ENCODE assay signal across 9 cellular contexts in the genomic region with DNA sequence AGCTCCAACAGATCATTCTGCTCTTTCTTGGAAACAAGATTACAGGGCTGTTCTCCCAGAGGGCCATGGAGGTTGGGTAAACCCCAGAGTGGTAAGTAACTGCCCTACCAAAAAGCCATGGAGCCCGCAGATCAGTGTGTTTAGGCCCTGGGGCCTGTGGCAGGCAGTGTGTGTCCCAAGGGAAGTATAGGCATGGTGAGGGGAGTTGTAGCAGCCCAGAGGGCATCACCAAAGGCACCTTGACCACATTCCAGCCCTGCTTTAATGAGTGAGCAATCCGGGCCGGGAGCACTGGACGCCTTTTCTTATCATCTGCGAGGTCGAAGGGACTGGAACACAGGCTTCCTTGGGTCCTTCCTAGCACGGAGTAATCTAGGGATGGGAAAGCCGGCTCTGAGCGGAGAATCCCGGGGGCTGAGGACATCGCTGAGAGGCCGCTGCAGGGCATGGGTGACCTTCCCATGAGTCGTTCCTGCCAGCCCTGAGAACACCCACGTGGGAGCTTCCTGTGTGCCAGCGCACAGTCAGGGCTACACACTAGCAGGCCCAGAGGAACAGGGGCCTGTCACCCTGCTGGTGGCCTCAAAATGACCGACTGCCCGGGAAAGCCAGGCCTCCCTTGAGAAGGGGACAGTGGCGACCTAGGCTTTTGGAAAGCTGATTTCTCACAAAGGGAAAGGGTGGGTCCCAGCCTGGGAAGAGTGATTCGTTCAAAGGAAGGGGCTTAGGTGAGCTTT.
A peak's percentile ranks its signal among the peaks of the same experiment; 100 is the strongest.
DNase-seq lines count a peak whose midpoint lies in the region; ATAC-seq, FAIRE-seq and TF ChIP-seq lines count a peak whose summit lies in the region.
"Had no signal": no experiment of that assay in that cellular context is flagged by ENCODE, and none has a peak within 500 bp of the region (broad histone marks: within the 10 kb centered on the region; RNA-seq: fewer than 3 reads in every experiment).

No MANE protein-coding gene starts in this region.

- peak overlapping the region; percentile 91 for H3K9ac ChIP-seq in mesenchymal stem cell (ENCODE audit: low read length)

- no peak for DNase-seq in activated naive CD4-positive, alpha-beta T cell treated with anti-CD3 and anti-CD28 coated beads, Interleukin-2, amount 50 U/mL, for 72 hours (ENCODE audit: low spot score in 2 of 2)
- no peak for DNase-seq in activated naive CD4-positive, alpha-beta T cell treated with anti-CD3 and anti-CD28 coated beads, Interleukin-2, amount 50 U/mL, for 16 hours
- DNase-seq in bronchial epithelial cell (ENCODE audit: low read depth): peak; percentile 16
- DNase-seq in mesenchymal stem cell: peak; percentile 38
- no peak for DNase-seq in cerebellar nuclear complex (lab: John Stamatoyannopoulos, UW)
- no peak for DNase-seq in DMS 273 (lab: John Stamatoyannopoulos, UW; ENCODE audit: unreplicated experiment)
- DNase-seq in cortex of kidney (lab: John Stamatoyannopoulos, UW): no peak
- DNase-seq: NCI-H774 had no signal

- H3K27ac Mint-ChIP-seq in activated naive CD4-positive, alpha-beta T cell treated with anti-CD3 and anti-CD28 coated beads, Interleukin-2, amount 50 U/mL, for 72 hours: peak overlapping the region; percentile 52 to 60

- H3K9me3 ChIP-seq in mesenchymal stem cell (ENCODE audit: control insufficient read depth, low read length): no peaks in the 10 kb centered on the region

- WGBS in mesenchymal stem cell: 79% methylated on average over 19 of the region's 19 CpGs
- 56% methylated on average over 19 of the region's 19 CpGs for WGBS in urinary bladder

- H3K4me1 ChIP-seq in mesenchymal stem cell (ENCODE audit: control insufficient read depth, insufficient read depth, low read depth, low read length): peaks cover 22% of the 10 kb centered on the region
- H3K4me1 ChIP-seq in urinary bladder (ENCODE audit: insufficient read depth): no peaks in the 10 kb centered on the region

- H2BK15ac ChIP-seq in mesenchymal stem cell (ENCODE audit: low read depth, poor library complexity, severe bottlenecking): peak overlapping the region; percentile 26

- H3K36me3 ChIP-seq in bronchial epithelial cell (ENCODE audit: control insufficient read depth, insufficient read depth, low read length) (no peaks in the 10 kb centered on the region), mesenchymal stem cell (ENCODE audit: control insufficient read depth in 1 of 2, insufficient read depth in 2 of 2, low read depth in 1 of 2, low read length in 2 of 2) (no peaks in the 10 kb centered on the region), urinary bladder (ENCODE audit: insufficient read depth) (no peaks in the 10 kb centered on the region)

- peak overlapping the region in 1 of 2 experiments; percentile 79 for H2BK12ac ChIP-seq in mesenchymal stem cell (ENCODE audit: low read length in 2 of 2)

- ATAC-seq in activated naive CD4-positive, alpha-beta T cell treated with anti-CD3 and anti-CD28 coated beads, Interleukin-2, amount 50 U/mL, for 72 hours: peak in 1 of 2 donors; percentile 13

- peak overlapping the region; percentile 3 for H4K91ac ChIP-seq in mesenchymal stem cell (ENCODE audit: low read length)

- H3K36me3 Mint-ChIP-seq in activated naive CD4-positive, alpha-beta T cell treated with anti-CD3 and anti-CD28 coated beads, Interleukin-2, amount 50 U/mL, for 72 hours: peaks cover 0 to 15% of the 10 kb centered on the region in 2 donors

- H3K4me3 ChIP-seq in bronchial epithelial cell (ENCODE audit: low read depth, low read length) (no peak overlapping the region), mesenchymal stem cell (ENCODE audit: insufficient read depth in 1 of 2, low read depth in 1 of 2, low read length in 2 of 2) (peak overlapping the region in 1 of 2 experiments; percentile 81), urinary bladder (ENCODE audit: low read depth, low read length) (no peak overlapping the region)

- peak overlapping the region; percentile 73 for H2AK5ac ChIP-seq in mesenchymal stem cell (ENCODE audit: low read length, severe bottlenecking)

- no peak overlapping the region for H2AFZ ChIP-seq in mesenchymal stem cell (ENCODE audit: low read depth, low read length)

- no peak for TF ChIP-seq CTCF in bronchial epithelial cell (IDR thresholded peaks at IDR 0.05; ENCODE audit: insufficient read depth, low read length, severe bottlenecking)

- peaks cover 2% of the 10 kb centered on the region for H3K79me1 ChIP-seq in mesenchymal stem cell (replicated peaks; ENCODE audit: low read length, poor library complexity, severe bottlenecking)

- H3K27me3 ChIP-seq in bronchial epithelial cell (ENCODE audit: control insufficient read depth, insufficient read depth, low read length) (no peaks in the 10 kb centered on the region), mesenchymal stem cell (ENCODE audit: control insufficient read depth in 1 of 2, insufficient read depth in 1 of 2, low read length in 2 of 2) (no peaks in the 10 kb centered on the region)

- no peak overlapping the region for H2BK120ac ChIP-seq in mesenchymal stem cell (ENCODE audit: low read depth, low read length)

- H3K14ac ChIP-seq in mesenchymal stem cell (ENCODE audit: low read length in 2 of 2): no peak overlapping the region

- peak overlapping the region in 1 of 2 experiments; percentile 87 for H3K4ac ChIP-seq in mesenchymal stem cell (ENCODE audit: low read depth in 1 of 2, low read length in 2 of 2)

- H3K4me2 ChIP-seq in mesenchymal stem cell (ENCODE audit: low read length, poor library complexity, severe bottlenecking): no peak overlapping the region

- H4K8ac ChIP-seq in mesenchymal stem cell (ENCODE audit: low read length): peak overlapping the region; percentile 28

- FAIRE-seq in bronchial epithelial cell (lab: Jason Lieb, UNC): no peak

- no peaks in the 10 kb centered on the region for H3K9me3 Mint-ChIP-seq in activated naive CD4-positive, alpha-beta T cell treated with anti-CD3 and anti-CD28 coated beads, Interleukin-2, amount 50 U/mL, for 72 hours

- H3K23ac ChIP-seq in mesenchymal stem cell (ENCODE audit: low read length in 2 of 2): no peak overlapping the region

- H3K27ac ChIP-seq in mesenchymal stem cell (ENCODE audit: low read length, poor library complexity, severe bottlenecking): no peak overlapping the region
- H3K27ac ChIP-seq in urinary bladder (ENCODE audit: low read depth): peak overlapping the region; percentile 41

- no peak overlapping the region for H2BK5ac ChIP-seq in mesenchymal stem cell (ENCODE audit: low read depth, low read length, poor library complexity, severe bottlenecking)

- peak overlapping the region; percentile 57 to 65 for H3K18ac ChIP-seq in mesenchymal stem cell (ENCODE audit: low read depth in 1 of 2, low read length in 2 of 2)

Comparison
In these comparisons a context has a peak if more than half of its experiments do, and no peak if none do; other contexts are left out.
1. DNase-seq: peak in bronchial epithelial cell (single experiment) and mesenchymal stem cell (single experiment); none in activated naive CD4-positive, alpha-beta T cell treated with anti-CD3 and anti-CD28 coated beads, Interleukin-2, amount 50 U/mL, for 72 hours (0 of 2), activated naive CD4-positive, alpha-beta T cell treated with anti-CD3 and anti-CD28 coated beads, Interleukin-2, amount 50 U/mL, for 16 hours (single experiment), cerebellar nuclear complex (0 of 2), DMS 273 (single experiment) and cortex of kidney (single experiment).